ENCODE assay signal across 8 cellular contexts in genomic region chr15:74614744-74615312, GRCh38. TPM values are rescaled to one million over a fixed set of nuclear protein-coding genes. Genes with fewer than 3 reads are reported as not detected.
DNase-seq lines count a peak whose midpoint lies in the region; TF ChIP-seq lines count a peak whose summit lies in the region.

No MANE protein-coding gene starts in this region.

- no peaks in the 10 kb centered on the region for H3K9me3 Mint-ChIP-seq in brain

- H3K36me3 Mint-ChIP-seq in brain, result peaks cover 13% of the 10 kb centered on the region

- TF ChIP-seq CTCF in brain (conservative IDR thresholded peaks at IDR 0.05), result no peak

- peak; percentile 91 for DNase-seq in H7
- peak; percentile 79 for DNase-seq in MG63
- DNase-seq in UCSD-AML1 (lab: John Stamatoyannopoulos, UW; ENCODE audit: unreplicated experiment), result peak; percentile 85
- DNase-seq in iris pigment epithelial cell (ENCODE audit: low read depth), result peak; percentile 66
- peak; percentile 72 to 77 for DNase-seq in stimulated activated CD4-positive, alpha-beta T cell treated with anti-CD3 and anti-CD28 coated beads, Interleukin-12 subunit alpha, Interleukin-12 subunit beta, amount 100 ng/mL, for 24 hours (ENCODE audit: low read depth in 2 of 2)
- no peak for DNase-seq in NCI-H526 treated with DMSO at 0.1 percent for 48 hours (lab: John Stamatoyannopoulos, UW)

- peak overlapping the region; percentile 86 for H3K4me3 ChIP-seq in GM08714 (ENCODE audit: low read length)
- H3K4me3 ChIP-seq in H7 (ENCODE audit: insufficient read depth, low read depth, low read length), result peak overlapping the region; percentile 94
- peak overlapping the region; percentile 87 for H3K4me3 ChIP-seq in MG63

- H3K27ac Mint-ChIP-seq in brain, result peak overlapping the region; percentile 88 to 98 (median 96)

- H3K36me3 ChIP-seq in H7 (replicated peaks; ENCODE audit: control insufficient read depth, insufficient read depth, low read length) (peaks cover 7% of the 10 kb centered on the region), MG63 (peaks cover 33% of the 10 kb centered on the region)

- H3K4me3 Mint-ChIP-seq in brain, result peak overlapping the region; percentile 91 to 95 (median 92)

- H3K27me3 Mint-ChIP-seq in brain, result peaks cover 18% of the 10 kb centered on the region

- no peaks in the 10 kb centered on the region for H3K9me3 ChIP-seq in MG63

- peaks cover 4% of the 10 kb centered on the region; the same call in 1 of the 2 replicates for H3K27me3 ChIP-seq in H7 (ENCODE audit: control insufficient read depth, insufficient read depth, low read length)
- H3K27me3 ChIP-seq in MG63, result no peaks in the 10 kb centered on the region

- H3K4me1 Mint-ChIP-seq in brain, result peaks cover 42% of the 10 kb centered on the region

RNA-seq across cellular contexts. Expression of gene CLK3, which starts 0.8 kb away (rescaled TPM):
- 50.6 and 66.3 TPM in 2 replicates for total RNA-seq in H7 (2014; rRNA removed; shearing (Covaris generic))
- total RNA-seq in MG63 (2014; rRNA removed; shearing (Covaris generic); ENCODE audit: low replicate concordance), result 17.5 and 18.8 TPM in 2 replicates
- 61.8 TPM for polyA plus RNA-seq in brain (ENCODE audit: insufficient read depth, low read depth, low replicate concordance)
